9 cellular contexts compared by ENCODE assay signal in genomic region chr5:180786398-180787005, GRCh38. TPM values are rescaled to one million over a fixed set of nuclear protein-coding genes. Genes with fewer than 3 reads are reported as not detected.
DNase-seq lines count a peak whose midpoint lies in the region; TF ChIP-seq lines count a peak whose summit lies in the region.
"Had no signal": no experiment of that assay in that cellular context is flagged by ENCODE, and none has a peak within 500 bp of the region (broad histone marks: within the 10 kb centered on the region; RNA-seq: fewer than 3 reads in every experiment).

No MANE protein-coding gene starts in this region.

- H3K9me3 Mint-ChIP-seq in activated CD4-positive, alpha-beta memory T cell treated with anti-CD3 and anti-CD28 coated beads for 36 hours: no peaks in the 10 kb centered on the region
- H3K9me3 Mint-ChIP-seq in activated CD4-positive, alpha-beta memory T cell treated with anti-CD3 and anti-CD28 coated beads, Interleukin-2, amount 10 ng/mL, durations not matched to agents 7 days and 5 days: no peaks in the 10 kb centered on the region
- no peaks in the 10 kb centered on the region for H3K9me3 Mint-ChIP-seq in dendritic cell treated with granulocyte-macrophage colony-stimulating factor and Interleukin-4, amounts not matched to agents 40 ng/mL and 50 ng/mL, for 4 days

- CTCF ChIA-PET in activated CD4-positive, alpha-beta memory T cell treated with anti-CD3 and anti-CD28 coated beads for 36 hours (lab: Charles Lee): interaction anchor here (0.6 to 1.1 kb wide), 2 partner anchors 101 to 239 kb away, joined by 3 read pairs; no protein-coding TSS in a partner anchor
- CTCF ChIA-PET in activated CD4-positive, alpha-beta memory T cell treated with anti-CD3 and anti-CD28 coated beads, Interleukin-2, amount 10 ng/mL, durations not matched to agents 7 days and 5 days (lab: Charles Lee): interaction anchor here (0.8 to 1.9 kb wide), 2 partner anchors 74 to 87 kb away, joined by 3 to 5 read pairs; no protein-coding TSS in a partner anchor

- peaks cover 26 to 36% of the 10 kb centered on the region in 2 donors for H3K4me1 ChIP-seq in muscle layer of duodenum (ENCODE audit: control insufficient read depth in 1 of 2, insufficient read depth in 2 of 2, low read length in 2 of 2)
- H3K4me1 ChIP-seq in tibial nerve: peaks cover 0 to 52% (median 32%) of the 10 kb centered on the region in 4 donors

- POLR2A ChIA-PET in activated CD4-positive, alpha-beta memory T cell treated with anti-CD3 and anti-CD28 coated beads for 36 hours (lab: Charles Lee): interaction anchor here (0.6 kb wide), 1 partner anchor 14 kb away, joined by 3 read pairs; no protein-coding TSS in a partner anchor
- POLR2A ChIA-PET in activated CD4-positive, alpha-beta memory T cell treated with anti-CD3 and anti-CD28 coated beads, Interleukin-2, amount 10 ng/mL, durations not matched to agents 7 days and 5 days (lab: Charles Lee): interaction anchor here (1.2 to 2.2 kb wide), 2 partner anchors 8 to 16 kb away, joined by 3 to 8 read pairs; partner anchors contain the start of gene MGAT1

- DNase-seq in activated CD4-positive, alpha-beta memory T cell treated with anti-CD3 and anti-CD28 coated beads for 36 hours: no peak
- no peak for DNase-seq in activated CD4-positive, alpha-beta memory T cell treated with anti-CD3 and anti-CD28 coated beads, Interleukin-2, amount 10 ng/mL, durations not matched to agents 7 days and 5 days
- DNase-seq in tibial nerve (ENCODE audit: low spot score in 2 of 2) (no peak), cortex of kidney (lab: John Stamatoyannopoulos, UW) (no peak), NCI-H1105 treated with DMSO at 0.1 percent for 48 hours (lab: John Stamatoyannopoulos, UW) (no peak), NCI-H446 treated with DMSO at 0.1 percent for 48 hours (lab: John Stamatoyannopoulos, UW) (no peak)

- H3K27ac ChIP-seq in muscle layer of duodenum (ENCODE audit: low read length) (peak overlapping the region; percentile 88), tibial nerve (peak overlapping the region; percentile 28 to 92 (median 78))

- no peak for TF ChIP-seq POLR2A in tibial nerve (IDR thresholded peaks at IDR 0.05)

- H3K4me1 Mint-ChIP-seq in activated CD4-positive, alpha-beta memory T cell treated with anti-CD3 and anti-CD28 coated beads for 36 hours (ENCODE audit: low read depth): peaks cover 10% of the 10 kb centered on the region
- peaks cover 5% of the 10 kb centered on the region for H3K4me1 Mint-ChIP-seq in activated CD4-positive, alpha-beta memory T cell treated with anti-CD3 and anti-CD28 coated beads, Interleukin-2, amount 10 ng/mL, durations not matched to agents 7 days and 5 days
- H3K4me1 Mint-ChIP-seq in dendritic cell treated with granulocyte-macrophage colony-stimulating factor and Interleukin-4, amounts not matched to agents 40 ng/mL and 50 ng/mL, for 4 days (ENCODE audit: low read depth): peaks cover 82% of the 10 kb centered on the region

- no peaks in the 10 kb centered on the region for H3K9me3 ChIP-seq in muscle layer of duodenum (ENCODE audit: control insufficient read depth in 1 of 2, low read length in 2 of 2)
- no peaks in the 10 kb centered on the region for H3K9me3 ChIP-seq in tibial nerve

- H3K4me3 ChIP-seq in muscle layer of duodenum (ENCODE audit: low read depth in 1 of 2, low read length in 2 of 2): peak overlapping the region in 1 of 2 donors; percentile 30
- no peak overlapping the region for H3K4me3 ChIP-seq in tibial nerve

- H3K27me3 ChIP-seq in muscle layer of duodenum (ENCODE audit: low read depth, low read length) (no peaks in the 10 kb centered on the region), tibial nerve (no peaks in the 10 kb centered on the region)

- TF ChIP-seq EP300 in tibial nerve (IDR thresholded peaks at IDR 0.05): no peak

- H3K4me3 Mint-ChIP-seq in activated CD4-positive, alpha-beta memory T cell treated with anti-CD3 and anti-CD28 coated beads for 36 hours: no peak overlapping the region
- no peak overlapping the region for H3K4me3 Mint-ChIP-seq in activated CD4-positive, alpha-beta memory T cell treated with anti-CD3 and anti-CD28 coated beads, Interleukin-2, amount 10 ng/mL, durations not matched to agents 7 days and 5 days
- H3K4me3 Mint-ChIP-seq in dendritic cell treated with granulocyte-macrophage colony-stimulating factor and Interleukin-4, amounts not matched to agents 40 ng/mL and 50 ng/mL, for 4 days: no peak overlapping the region

- TF ChIP-seq CTCF in tibial nerve (IDR thresholded peaks at IDR 0.05): no peak

- 28 to 32% methylated on average over 16 of the region's 16 CpGs for WGBS in tibial nerve, 2 donors

- peak overlapping the region; percentile 19 for H3K27ac Mint-ChIP-seq in activated CD4-positive, alpha-beta memory T cell treated with anti-CD3 and anti-CD28 coated beads for 36 hours
- H3K27ac Mint-ChIP-seq in activated CD4-positive, alpha-beta memory T cell treated with anti-CD3 and anti-CD28 coated beads, Interleukin-2, amount 10 ng/mL, durations not matched to agents 7 days and 5 days: no peak overlapping the region
- peak overlapping the region; percentile 66 for H3K27ac Mint-ChIP-seq in dendritic cell treated with granulocyte-macrophage colony-stimulating factor and Interleukin-4, amounts not matched to agents 40 ng/mL and 50 ng/mL, for 4 days

- intact Hi-C loops in activated CD4-positive, alpha-beta memory T cell treated with anti-CD3 and anti-CD28 coated beads for 36 hours (cut with micrococcal nuclease): no loop called here
- intact Hi-C loops in dendritic cell treated with granulocyte-macrophage colony-stimulating factor and Interleukin-4, amounts not matched to agents 40 ng/mL and 50 ng/mL, for 4 days (cut with micrococcal nuclease): loop anchor here (5.0 to 10.0 kb wide), 2 partner anchors 81 to 368 kb away; no protein-coding TSS in a partner anchor

- H3K36me3 ChIP-seq in muscle layer of duodenum (ENCODE audit: control insufficient read depth in 1 of 2, insufficient read depth in 2 of 2, low read length in 2 of 2) (peaks cover 17 to 26% of the 10 kb centered on the region in 2 donors), tibial nerve (peaks cover 0 to 40% (median 14%) of the 10 kb centered on the region in 3 donors)

- H3K36me3 Mint-ChIP-seq in activated CD4-positive, alpha-beta memory T cell treated with anti-CD3 and anti-CD28 coated beads for 36 hours: peaks cover 9% of the 10 kb centered on the region
- H3K36me3 Mint-ChIP-seq in activated CD4-positive, alpha-beta memory T cell treated with anti-CD3 and anti-CD28 coated beads, Interleukin-2, amount 10 ng/mL, durations not matched to agents 7 days and 5 days (ENCODE audit: low read depth): peaks cover 30% of the 10 kb centered on the region
- H3K36me3 Mint-ChIP-seq in dendritic cell treated with granulocyte-macrophage colony-stimulating factor and Interleukin-4, amounts not matched to agents 40 ng/mL and 50 ng/mL, for 4 days (ENCODE audit: low read depth): peaks cover 92% of the 10 kb centered on the region

- H3K27me3 Mint-ChIP-seq in activated CD4-positive, alpha-beta memory T cell treated with anti-CD3 and anti-CD28 coated beads for 36 hours: no peaks in the 10 kb centered on the region
- no peaks in the 10 kb centered on the region for H3K27me3 Mint-ChIP-seq in activated CD4-positive, alpha-beta memory T cell treated with anti-CD3 and anti-CD28 coated beads, Interleukin-2, amount 10 ng/mL, durations not matched to agents 7 days and 5 days
- H3K27me3 Mint-ChIP-seq in dendritic cell treated with granulocyte-macrophage colony-stimulating factor and Interleukin-4, amounts not matched to agents 40 ng/mL and 50 ng/mL, for 4 days: no peaks in the 10 kb centered on the region

RNA-seq across cellular contexts. Expression of gene MGAT1, which starts 16.1 kb away (rescaled TPM):
- 100 to 1,000 TPM; 101 to 106 TPM for total RNA-seq in activated CD4-positive, alpha-beta memory T cell treated with anti-CD3 and anti-CD28 coated beads for 36 hours
- 100 to 1,000 TPM; 184 to 185 TPM for total RNA-seq in activated CD4-positive, alpha-beta memory T cell treated with anti-CD3 and anti-CD28 coated beads, Interleukin-2, amount 10 ng/mL, durations not matched to agents 7 days and 5 days
- total RNA-seq in tibial nerve: 100 to 1,000 TPM; 161 to 216 (median 195) TPM

RNA-seq across cellular contexts. Expression of gene OR2Y1, which starts 46.6 kb away (rescaled TPM):
- total RNA-seq in activated CD4-positive, alpha-beta memory T cell treated with anti-CD3 and anti-CD28 coated beads for 36 hours: not detected
- not detected for total RNA-seq in activated CD4-positive, alpha-beta memory T cell treated with anti-CD3 and anti-CD28 coated beads, Interleukin-2, amount 10 ng/mL, durations not matched to agents 7 days and 5 days
- not detected for total RNA-seq in tibial nerve
- total RNA-seq: temporal lobe had no signal
